In the genomic region with DNA sequence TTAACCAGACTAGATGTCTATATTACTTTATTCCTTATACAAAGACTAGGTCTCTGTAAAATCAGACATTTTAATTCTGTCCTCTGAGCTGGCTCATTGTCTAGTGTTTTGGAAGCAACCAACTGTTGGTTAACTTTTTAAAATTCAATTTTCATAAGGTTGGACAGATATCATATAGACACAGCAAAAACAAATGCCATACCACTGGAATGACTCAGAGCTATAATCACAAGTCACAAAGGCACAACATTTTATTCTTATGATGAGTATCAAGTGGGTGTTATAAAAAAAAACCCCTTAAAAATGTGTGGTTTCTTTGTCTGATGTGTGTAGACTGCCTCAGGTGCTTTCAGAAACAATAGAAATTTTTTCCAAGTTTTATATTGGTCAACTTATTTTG, we compare ENCODE assay signal across 11 cellular contexts.
A peak's percentile ranks its signal among the peaks of the same experiment; 100 is the strongest.
DNase-seq lines count a peak whose midpoint lies in the region; ATAC-seq and TF ChIP-seq lines count a peak whose summit lies in the region.
"Had no signal": no experiment of that assay in that cellular context is flagged by ENCODE, and none has a peak within 500 bp of the region (broad histone marks: within the 10 kb centered on the region; RNA-seq: fewer than 3 reads in every experiment).

No MANE protein-coding gene starts in this region.

- H3K4me1 ChIP-seq in Panc1 (ENCODE audit: control insufficient read depth, insufficient read depth, low read length), result no peaks in the 10 kb centered on the region

- H3K4me3 ChIP-seq in Panc1 (ENCODE audit: low read depth in 2 of 2, low read length in 2 of 2), result no peak overlapping the region
- H3K4me3 ChIP-seq: dorsolateral prefrontal cortex had no signal

- H3K9me3 ChIP-seq in Panc1 (ENCODE audit: control insufficient read depth, insufficient read depth, low read depth, low read length), result no peaks in the 10 kb centered on the region

- DNase-seq in ELR (ENCODE audit: low read depth) (peak; percentile 93), Panc1 (ENCODE audit: low read depth, low spot score) (no peak), dermis blood vessel endothelial cell (peak; percentile 59), pulmonary artery endothelial cell (ENCODE audit: low read depth, low spot score) (peak; percentile 40), AML-193 (lab: John Stamatoyannopoulos, UW) (no peak), cortex of kidney (lab: John Stamatoyannopoulos, UW) (no peak), NCI-H1436 (lab: John Stamatoyannopoulos, UW) (no peak)
- DNase-seq: dorsolateral prefrontal cortex; NCI-H2227 treated with DMSO at 0.1 percent for 48 hours; stimulated activated naive CD4-positive, alpha-beta T cell had no signal

- CTCF ChIA-PET in Panc1 (lab: Charles Lee), result no interaction called here

- ATAC-seq in Panc1, result peak; percentile 66; the same call in 1 of the 2 replicates
- ATAC-seq in HG02852 (IDR thresholded peaks at IDR 0.05; ENCODE audit: unreplicated experiment), result no peak

- no peaks in the 10 kb centered on the region for H3K27me3 ChIP-seq in Panc1 (ENCODE audit: control insufficient read depth, insufficient read depth, low read length)
- H3K27me3 ChIP-seq: dorsolateral prefrontal cortex had no signal

- H3K36me3 ChIP-seq in Panc1 (ENCODE audit: control insufficient read depth, insufficient read depth, low read length), result no peaks in the 10 kb centered on the region

- no TSS peak for BruUV-seq in Panc1 (replicated peaks; lab: Mats Ljungman, UMichigan)

- POLR2A ChIA-PET in Panc1 (lab: Charles Lee), result no interaction called here

- intact Hi-C loops in Panc1 (cut with micrococcal nuclease; ENCODE audit: unreplicated experiment), result no loop called here

- no peak for TF ChIP-seq CTCF in Panc1 (IDR thresholded peaks at IDR 0.05)

- in situ Hi-C loops in Panc1 (cut with HindIII; ENCODE audit: low pct_unique_long_range_greater_than_20kb, low sequenced_read_pairs), result no loop called here

- no peak overlapping the region for H3K27ac ChIP-seq in Panc1 (ENCODE audit: low read length)
- H3K27ac ChIP-seq: dorsolateral prefrontal cortex had no signal

Comparison
In these comparisons a context has a peak if more than half of its experiments do, and no peak if none do; other contexts are left out.
1. DNase-seq: peak in ELR (single experiment), dermis blood vessel endothelial cell (single experiment) and pulmonary artery endothelial cell (single experiment); none in Panc1 (single experiment), AML-193 (0 of 2), cortex of kidney (single experiment) and NCI-H1436 (single experiment).